Comparison of ENCODE assay signal across 8 cellular contexts in the genomic region with DNA sequence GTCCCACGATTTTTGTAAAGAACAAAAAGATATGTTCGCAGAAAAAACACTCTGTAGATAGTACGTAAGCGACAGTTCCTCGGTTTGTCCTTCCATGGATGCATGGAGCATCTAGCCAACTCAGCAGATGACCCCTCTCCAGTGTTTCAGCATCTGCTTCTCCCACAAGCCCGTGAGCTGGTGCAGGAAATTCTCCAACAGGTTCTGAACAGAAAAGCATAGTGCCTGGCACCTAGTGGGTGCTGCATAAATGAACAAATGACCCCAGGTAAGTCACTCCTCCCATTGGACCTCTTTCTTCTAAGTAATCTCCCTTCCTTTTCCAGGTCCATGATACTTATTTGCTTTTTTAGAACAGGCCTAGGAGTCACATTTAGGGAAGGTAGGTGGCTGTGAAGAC. TPM values are rescaled to one million over a fixed set of nuclear protein-coding genes. Genes with fewer than 3 reads are reported as not detected.
DNase-seq lines count a peak whose midpoint lies in the region; ATAC-seq and TF ChIP-seq lines count a peak whose summit lies in the region.

No MANE protein-coding gene starts in this region.

- no peak overlapping the region for H3K27ac Mint-ChIP-seq in neural progenitor cell

- H3K9me2 ChIP-seq in Karpas-422 (replicated peaks; ENCODE audit: insufficient read depth, low read length) = no peaks in the 10 kb centered on the region

- peak overlapping the region in 10 of 11 experiments; percentile 97 to 100 (median 100); a peak in 19 of 22 replicates for H3K9ac ChIP-seq in BLaER1 treated with 17β-estradiol and CSF1 and Interleukin-3, amounts not matched to agents 10 nM and 100 nM
- H3K9ac ChIP-seq in Karpas-422 (ENCODE audit: low read length) (peak overlapping the region; percentile 79), neural progenitor cell (no peak overlapping the region)

- DNase-seq in Karpas-422 (no peak), dorsolateral prefrontal cortex (no peak), neural progenitor cell (ENCODE audit: low spot score) (no peak), AG08395 (ENCODE audit: low spot score) (no peak), GF-D8 (lab: John Stamatoyannopoulos, UW) (no peak)

- peaks cover 33% of the 10 kb centered on the region for H3K79me2 ChIP-seq in Karpas-422 (ENCODE audit: low read length)
- peaks cover 36% of the 10 kb centered on the region for H3K79me2 ChIP-seq in neural progenitor cell (ENCODE audit: low read depth)

- H3K4me1 Mint-ChIP-seq in neural progenitor cell = peaks cover 59% of the 10 kb centered on the region

- peak overlapping the region in 9 of 11 experiments; percentile 96 to 100 (median 99); a peak in 18 of 22 replicates for H3K27ac ChIP-seq in BLaER1 treated with 17β-estradiol and CSF1 and Interleukin-3, amounts not matched to agents 10 nM and 100 nM
- H3K27ac ChIP-seq in Karpas-422 (ENCODE audit: low read length) (no peak overlapping the region), dorsolateral prefrontal cortex (peak overlapping the region; percentile 55 to 100 (median 98)), neural progenitor cell (no peak overlapping the region)

- H3F3A ChIP-seq in neural progenitor cell (ENCODE audit: low read depth) = peaks cover 49% of the 10 kb centered on the region

- peak overlapping the region; percentile 85 for H3K4me3 Mint-ChIP-seq in neural progenitor cell

- H3K27me3 ChIP-seq in BLaER1 treated with 17β-estradiol and CSF1 and Interleukin-3, amounts not matched to agents 10 nM and 100 nM = no peaks in the 10 kb centered on the region
- H3K27me3 ChIP-seq in Karpas-422 (ENCODE audit: low read length) (no peaks in the 10 kb centered on the region), dorsolateral prefrontal cortex (no peaks in the 10 kb centered on the region), neural progenitor cell (peaks cover 13% of the 10 kb centered on the region)

- H4K20me1 ChIP-seq in BLaER1 treated with 17β-estradiol and CSF1 and Interleukin-3, amounts not matched to agents 10 nM and 100 nM = peaks cover 30 to 35% (median 30%) of the 10 kb centered on the region in 11 experiments
- H4K20me1 ChIP-seq in Karpas-422 (ENCODE audit: insufficient read depth, low read depth, low read length) = peaks cover 7% of the 10 kb centered on the region; the same call in 1 of the 2 replicates
- H4K20me1 ChIP-seq in neural progenitor cell (ENCODE audit: low read depth) = peaks cover 30% of the 10 kb centered on the region

- H3K4me3 ChIP-seq in BLaER1 treated with 17β-estradiol and CSF1 and Interleukin-3, amounts not matched to agents 10 nM and 100 nM = peak overlapping the region; percentile 89 to 100 (median 98); a peak in 18 of 20 replicates
- peak overlapping the region; percentile 65 for H3K4me3 ChIP-seq in Karpas-422 (ENCODE audit: low read length)
- H3K4me3 ChIP-seq in dorsolateral prefrontal cortex = peak overlapping the region in 54 of 59 donors; percentile 44 to 100 (median 94)
- peak overlapping the region; percentile 100 for H3K4me3 ChIP-seq in neural progenitor cell

- no peaks in the 10 kb centered on the region for H3K9me3 Mint-ChIP-seq in neural progenitor cell

- peaks cover 17% of the 10 kb centered on the region for H3K27me3 Mint-ChIP-seq in neural progenitor cell (ENCODE audit: insufficient read depth, low read depth)

- no peak overlapping the region for H2AFZ ChIP-seq in Karpas-422 (ENCODE audit: low read length)
- H2AFZ ChIP-seq in neural progenitor cell (replicated peaks) = peak overlapping the region; percentile 96

- no peaks in the 10 kb centered on the region for H3K9me3 ChIP-seq in BLaER1 treated with 17β-estradiol and CSF1 and Interleukin-3, amounts not matched to agents 10 nM and 100 nM (replicated peaks in 1 of 11)
- no peaks in the 10 kb centered on the region for H3K9me3 ChIP-seq in Karpas-422 (ENCODE audit: low read length)
- no peaks in the 10 kb centered on the region for H3K9me3 ChIP-seq in neural progenitor cell (ENCODE audit: low read depth)

- H3K36me3 ChIP-seq in BLaER1 treated with 17β-estradiol and CSF1 and Interleukin-3, amounts not matched to agents 10 nM and 100 nM = peaks cover 4 to 18% (median 15%) of the 10 kb centered on the region in 11 experiments; a peak in 21 of 22 replicates
- H3K36me3 ChIP-seq in Karpas-422 (ENCODE audit: insufficient read depth, low read length) (peaks cover 2% of the 10 kb centered on the region; the same call in 1 of the 2 replicates), neural progenitor cell (no peaks in the 10 kb centered on the region)

- no peak for TF ChIP-seq CTCF in dorsolateral prefrontal cortex (IDR thresholded peaks at IDR 0.05 in 54 of 56, conservative IDR thresholded peaks at IDR 0.05 in 2 of 56; ENCODE audit: low read depth in 1 of 56, partially characterized antibody in 56 of 56)
- TF ChIP-seq CTCF in neural progenitor cell (IDR thresholded peaks at IDR 0.05) = no peak

- peaks cover 2% of the 10 kb centered on the region for H3K36me3 Mint-ChIP-seq in neural progenitor cell

- H3K4me2 ChIP-seq in BLaER1 treated with 17β-estradiol and CSF1 and Interleukin-3, amounts not matched to agents 10 nM and 100 nM = peak overlapping the region; percentile 84 to 99 (median 91)
- H3K4me2 ChIP-seq in Karpas-422 (ENCODE audit: low read depth, low read length, poor library complexity, severe bottlenecking) (peak overlapping the region; percentile 75), neural progenitor cell (peak overlapping the region; percentile 91)

- intact Hi-C loops in dorsolateral prefrontal cortex (cut with DNase I) = loop anchor here (5.0 to 10.0 kb wide), 6 partner anchors 76 to 263 kb away; a partner anchor contains a TSS

- peaks cover 75 to 84% (median 77%) of the 10 kb centered on the region in 10 experiments for H3K4me1 ChIP-seq in BLaER1 treated with 17β-estradiol and CSF1 and Interleukin-3, amounts not matched to agents 10 nM and 100 nM
- H3K4me1 ChIP-seq in Karpas-422 (ENCODE audit: low read length) = peaks cover 34% of the 10 kb centered on the region
- peaks cover 34% of the 10 kb centered on the region for H3K4me1 ChIP-seq in neural progenitor cell

- ATAC-seq in HG02798 (IDR thresholded peaks at IDR 0.05; ENCODE audit: poor library complexity, unreplicated experiment) = no peak
- ATAC-seq in GM21390 (IDR thresholded peaks at IDR 0.05; ENCODE audit: unreplicated experiment) = no peak

RNA-seq across cellular contexts. Expression of a gene that starts 1.0 kb away (rescaled TPM):
- 10.9 and 11.8 TPM in 2 replicates for total RNA-seq in Karpas-422 (2014; rRNA removed; shearing (Covaris generic); ENCODE audit: low replicate concordance)
- 10 to 100 TPM; 46.1 to 81.3 (median 61.4) TPM for total RNA-seq in dorsolateral prefrontal cortex
- total RNA-seq in neural progenitor cell (ENCODE audit: low replicate concordance) = 42.9 and 52.2 TPM in 2 replicates

Comparison
In these comparisons a context has a peak if more than half of its experiments do, and no peak if none do; other contexts are left out.
1. H3K27ac ChIP-seq: peak in BLaER1 treated with 17β-estradiol and CSF1 and Interleukin-3, amounts not matched to agents 10 nM and 100 nM (9 of 11) and dorsolateral prefrontal cortex (59 of 59); none in Karpas-422 (single experiment) and neural progenitor cell (single experiment).
2. Peak in every context shown above with its lines, with median percentiles within 50 percentile points of each other: H3K4me2 ChIP-seq and H3K4me3 ChIP-seq.